8 cellular contexts compared by ENCODE assay signal in genomic region chr19:44003461-44004134, GRCh38. TPM values are rescaled to one million over a fixed set of nuclear protein-coding genes. Genes with fewer than 3 reads are reported as not detected.
DNase-seq lines count a peak whose midpoint lies in the region; ATAC-seq and TF ChIP-seq lines count a peak whose summit lies in the region.

No MANE protein-coding gene starts in this region.

- intact Hi-C loops in OCI-LY7 (cut with micrococcal nuclease; ENCODE audit: unreplicated experiment) = loop anchor here (2.0 to 10.0 kb wide), 2 partner anchors 91 to 109 kb away; partner anchors contain the start of genes ZNF224 and ZNF225
- intact Hi-C loops in right lobe of liver (cut with DNase I) = no loop called here
- intact Hi-C loops in tibial artery (cut with DNase I; ENCODE audit: low total_unique reads) = loop anchor here (10.0 kb wide), 2 partner anchors 51 to 91 kb away; partner anchors contain the start of genes ZNF223 and ZNF224

- peak overlapping the region; percentile 83 for H3K4me3 ChIP-seq in OCI-LY7 (ENCODE audit: low read depth, low read length, poor library complexity, severe bottlenecking)
- H3K4me3 ChIP-seq in choroid plexus epithelial cell (ENCODE audit: low read depth, low read length) = peak overlapping the region; percentile 83
- H3K4me3 ChIP-seq in right lobe of liver = peak overlapping the region; percentile 68 to 86 (median 78)
- peak overlapping the region; percentile 67 to 82 for H3K4me3 ChIP-seq in tibial artery

- TF ChIP-seq POLR2A in right lobe of liver (IDR thresholded peaks at IDR 0.05) = no peak

- POLR2A ChIA-PET in HEK293T (lab: Yijun Ruan, JAX) = interaction anchor here (1.8 kb wide), 1 partner anchor 91 kb away, joined by 8 read pairs; the partner anchor contains the start of gene ZNF224
- POLR2A ChIA-PET in OCI-LY7 (lab: Charles Lee) = interaction anchor here (0.6 to 1.0 kb wide), 3 partner anchors 17 to 68 kb away, joined by 3 to 5 read pairs (median 3); partner anchors contain the start of gene ZNF45

- peak overlapping the region; percentile 87; the same call in 1 of the 2 replicates for H2AFZ ChIP-seq in OCI-LY7 (ENCODE audit: low read length)

- no peaks in the 10 kb centered on the region for H3K9me2 ChIP-seq in OCI-LY7 (ENCODE audit: insufficient read depth, low read length)

- DNase-seq in HEK293T (ENCODE audit: extremely low spot score) (peak; percentile 6), OCI-LY7 (ENCODE audit: low spot score) (peak; percentile 19), choroid plexus epithelial cell (ENCODE audit: low read depth) (peak; percentile 11), right lobe of liver (no peak), tibial artery (no peak), GM19240 (ENCODE audit: insufficient read length, low spot score) (no peak), NCI-H2227 (lab: John Stamatoyannopoulos, UW; ENCODE audit: unreplicated experiment) (no peak)

- peak overlapping the region; percentile 64 for H3K4me2 ChIP-seq in OCI-LY7 (ENCODE audit: low read length)

- TF ChIP-seq CTCF in GM12873 (IDR thresholded peaks at IDR 0.05; ENCODE audit: insufficient read depth, low read depth, low read length, missing control alignments) (peak; percentile 34), OCI-LY7 (conservative IDR thresholded peaks at IDR 0.05; ENCODE audit: low read length) (no peak; the same call in 1 of the 2 replicates), choroid plexus epithelial cell (conservative IDR thresholded peaks at IDR 0.05; ENCODE audit: low read depth, low read length) (no peak), right lobe of liver (IDR thresholded peaks at IDR 0.05) (no peak), tibial artery (IDR thresholded peaks at IDR 0.05) (no peak)

- no TSS peak for BruUV-seq in OCI-LY7 (replicated peaks; lab: Mats Ljungman, UMichigan)

- H3K9me3 ChIP-seq in OCI-LY7 (ENCODE audit: low read length) = no peaks in the 10 kb centered on the region
- peaks cover 0 to 12% (median 0%) of the 10 kb centered on the region in 4 donors for H3K9me3 ChIP-seq in right lobe of liver
- H3K9me3 ChIP-seq in tibial artery = peaks cover 0 to 23% (median 22%) of the 10 kb centered on the region in 3 donors

- H4K20me1 ChIP-seq in OCI-LY7 (ENCODE audit: insufficient read depth, low read length) = no peaks in the 10 kb centered on the region

- H3K79me2 ChIP-seq in OCI-LY7 (ENCODE audit: insufficient read depth, low read depth, low read length) = no peaks in the 10 kb centered on the region

- ATAC-seq in right lobe of liver = peak in 3 of 4 donors; percentile 3 to 7 (median 5)

- CTCF ChIA-PET in HEK293T (lab: Yijun Ruan, JAX) = no interaction called here
- CTCF ChIA-PET in OCI-LY7 (lab: Charles Lee; ENCODE audit: unreplicated experiment) = no interaction called here

- H3K4me1 ChIP-seq in OCI-LY7 (ENCODE audit: insufficient read depth, low read length, poor library complexity, severe bottlenecking) = peaks cover 4% of the 10 kb centered on the region
- peaks cover 0 to 8% (median 0%) of the 10 kb centered on the region in 4 donors for H3K4me1 ChIP-seq in right lobe of liver
- H3K4me1 ChIP-seq in tibial artery = peaks cover 0 to 16% (median 9%) of the 10 kb centered on the region in 4 donors

- H3K36me3 ChIP-seq in OCI-LY7 (ENCODE audit: insufficient read depth, low read length) (peaks cover 6% of the 10 kb centered on the region), right lobe of liver (peaks cover 0 to 12% (median 5%) of the 10 kb centered on the region in 4 donors), tibial artery (peaks cover 23 to 31% (median 23%) of the 10 kb centered on the region in 3 donors)

- no peak overlapping the region for H3K27ac ChIP-seq in OCI-LY7 (ENCODE audit: low read depth, low read length, poor library complexity, severe bottlenecking)
- peak overlapping the region; percentile 17 to 64 (median 60) for H3K27ac ChIP-seq in right lobe of liver
- H3K27ac ChIP-seq in tibial artery = peak overlapping the region; percentile 76 to 84

- WGBS in right lobe of liver (ENCODE audit: insufficient coverage, low coverage, low lambda C conversion rate, missing lambda C conversion rate) = 27% methylated on average over 12 of the region's 19 CpGs

- H3K27me3 ChIP-seq in right lobe of liver (no peaks in the 10 kb centered on the region), tibial artery (no peaks in the 10 kb centered on the region)

TF ChIP-seq in HEK293T, 16 proteins besides CTCF, POLR2A, EP300 and RAD21:
- TF ChIP-seq L3MBTL2 (conservative IDR thresholded peaks at IDR 0.05) (no peak), BHLHE40 (IDR thresholded peaks at IDR 0.05; ENCODE audit: borderline replicate concordance) (no peak), LEF1 (IDR thresholded peaks at IDR 0.05; ENCODE audit: borderline replicate concordance) (no peak), ELF4 (IDR thresholded peaks at IDR 0.05) (no peak)

RNA-seq across cellular contexts. Expression of gene ZNF230, which starts 0.8 kb away (rescaled TPM):
- total RNA-seq in OCI-LY7 (2014; rRNA removed; shearing (Covaris generic)) = 1.7 and 1.8 TPM in 2 replicates
- total RNA-seq in OCI-LY7 (2022) = 1.6 and 2.8 TPM in 2 replicates
- 1 to 10 TPM; 1.0 to 5.8 (median 1.8) TPM for total RNA-seq in right lobe of liver

RNA-seq across cellular contexts. Expression of gene ZNF155, which starts 19.6 kb away (rescaled TPM):
- not detected in 2 replicates for total RNA-seq in OCI-LY7 (2014; rRNA removed; shearing (Covaris generic))
- total RNA-seq in OCI-LY7 (2022) (not detected in 2 replicates), right lobe of liver (1 to 10 TPM; 1.9 to 5.8 (median 3.1) TPM)

RNA-seq across cellular contexts. Expression of gene ZNF222, which starts 21.6 kb away (rescaled TPM):
- not detected in 2 replicates for total RNA-seq in OCI-LY7 (2014; rRNA removed; shearing (Covaris generic))
- total RNA-seq in OCI-LY7 (2022) (not detected in 2 replicates), right lobe of liver (1 to 10 TPM in 5 of 6 experiments, under 1 TPM in 1; 0.87 to 1.8 (median 1.2) TPM)

RNA-seq across cellular contexts. Expression of gene ZNF223, which starts 48.2 kb away (rescaled TPM):
- total RNA-seq in OCI-LY7 (2014; rRNA removed; shearing (Covaris generic)) = not detected in 2 replicates
- total RNA-seq in OCI-LY7 (2022) = not detected in 2 replicates
- 1 to 10 TPM in 5 of 6 experiments, under 1 TPM in 1; 0.80 to 2.4 (median 1.7) TPM for total RNA-seq in right lobe of liver

RNA-seq across cellular contexts. Expression of gene ZNF221, which starts 52.6 kb away (rescaled TPM):
- 0.21 and 0.28 TPM in 2 replicates for total RNA-seq in OCI-LY7 (2014; rRNA removed; shearing (Covaris generic))
- not detected in 2 replicates for total RNA-seq in OCI-LY7 (2022)
- total RNA-seq in right lobe of liver = 1 to 10 TPM in 5 of 6 experiments, under 1 TPM in 1; 0.50 to 2.9 (median 1.6) TPM

Comparison
In these comparisons a context has a peak if more than half of its experiments do, and no peak if none do; other contexts are left out.
1. DNase-seq: peak in HEK293T (single experiment), OCI-LY7 (single experiment) and choroid plexus epithelial cell (single experiment); none in right lobe of liver (0 of 3), tibial artery (0 of 2), GM19240 (single experiment) and NCI-H2227 (single experiment).
2. intact Hi-C loops: an anchor here in OCI-LY7 (2.0 to 10.0 kb wide) and tibial artery (10.0 kb wide); none called in right lobe of liver.
3. Peak in every context shown above with its lines, with median percentiles within 50 percentile points of each other: H3K4me3 ChIP-seq.